Comparison of ENCODE assay signal across 8 cellular contexts in the genomic region with DNA sequence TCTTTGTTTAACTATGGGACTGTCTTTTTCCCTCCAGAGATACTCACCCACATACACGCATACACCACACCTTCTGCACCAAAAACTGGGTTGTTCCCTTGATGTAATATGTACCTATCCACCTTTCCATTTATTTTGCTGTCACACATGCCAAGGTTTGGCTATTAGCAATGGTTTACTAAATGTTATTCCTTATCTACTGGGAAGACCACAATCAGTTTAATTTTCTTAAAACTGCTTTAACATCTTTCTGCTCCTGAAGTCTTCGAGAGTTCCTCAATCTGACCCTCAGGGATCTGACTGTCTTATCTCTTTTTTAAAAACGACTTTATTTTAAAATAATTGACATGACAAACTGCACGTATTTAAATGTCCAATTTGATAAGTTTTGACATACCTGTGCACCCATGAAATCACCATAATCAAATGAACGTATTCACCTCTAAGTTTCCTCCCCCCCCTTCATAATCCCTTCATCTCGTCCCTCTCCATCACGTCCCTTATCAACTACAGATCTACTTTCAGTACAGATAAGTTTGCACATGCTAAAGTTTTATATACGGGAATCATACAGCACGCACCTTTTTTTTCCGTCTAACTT. TPM values are rescaled to one million over a fixed set of nuclear protein-coding genes. Genes with fewer than 3 reads are reported as not detected.
DNase-seq lines count a peak whose midpoint lies in the region; ATAC-seq, FAIRE-seq and TF ChIP-seq lines count a peak whose summit lies in the region.

No MANE protein-coding gene starts in this region.

- H3K18ac ChIP-seq in H1 (ENCODE audit: extremely low read depth, low read length) = no peak overlapping the region

- no peak for TF ChIP-seq POLR2A in H1 (IDR thresholded peaks at IDR 0.05; ENCODE audit: control extremely low read depth in 1 of 2, low read depth in 2 of 2, low read length in 2 of 2)

- H4K8ac ChIP-seq in H1 (ENCODE audit: extremely low read depth, insufficient read depth, low read length) = no peak overlapping the region

- CTCF ChIA-PET in H1 (lab: Charles Lee; ENCODE audit: partially characterized antibody) = interaction anchor here (1.2 kb wide), 1 partner anchor 28 kb away, joined by 4 read pairs; no protein-coding TSS in a partner anchor

- FAIRE-seq in H1 (lab: Jason Lieb, UNC) = no peak

- H3K56ac ChIP-seq in H1 (replicated peaks; ENCODE audit: insufficient read length, low read depth, low read length) = no peak overlapping the region

- POLR2A ChIA-PET in H1 (lab: Charles Lee; ENCODE audit: partially characterized antibody) = interaction anchor here (1.3 to 2.3 kb wide), 3 partner anchors 11 to 332 kb away, joined by 5 to 7 read pairs (median 5); a partner anchor contains a TSS

- peak overlapping the region; percentile 66; the same call in 1 of the 2 replicates for H3K27ac ChIP-seq in MM.1S (ENCODE audit: low read length)
- H3K27ac ChIP-seq in H1 (ENCODE audit: low read depth, low read length) = no peak overlapping the region
- peak overlapping the region; percentile 93 for H3K27ac ChIP-seq in osteoblast (ENCODE audit: low read depth, low read length)

- no peak overlapping the region for H2BK20ac ChIP-seq in H1 (ENCODE audit: low read length)

- TF ChIP-seq RAD21 in H1 (IDR thresholded peaks at IDR 0.05 in 1 of 2, conservative IDR thresholded peaks at IDR 0.05 in 1 of 2; ENCODE audit: low read depth in 2 of 2, low read length in 2 of 2) = no peak

- H4K20me1 ChIP-seq in MM.1S (ENCODE audit: insufficient read depth, low read length) (no peaks in the 10 kb centered on the region), H1 (replicated peaks in 1 of 2; ENCODE audit: control insufficient read depth in 1 of 2, insufficient read depth in 2 of 2, low read length in 2 of 2) (no peaks in the 10 kb centered on the region), osteoblast (ENCODE audit: insufficient read depth, low read length) (peaks cover 13% of the 10 kb centered on the region)

- no peak overlapping the region for H2AK5ac ChIP-seq in H1 (ENCODE audit: low read depth, low read length)

- H3K23ac ChIP-seq in H1 (ENCODE audit: insufficient read length) = no peak overlapping the region

- H3K36me3 ChIP-seq in MM.1S (replicated peaks; ENCODE audit: insufficient read depth, low read length) (no peaks in the 10 kb centered on the region; the same call in 1 of the 2 replicates), H1 (ENCODE audit: control insufficient read depth in 2 of 4, insufficient read depth in 4 of 4, low read length in 3 of 4) (no peaks in the 10 kb centered on the region; a peak in 1 of 8 replicates), osteoblast (ENCODE audit: insufficient read depth, low read length) (peaks cover 9% of the 10 kb centered on the region)

- H4K91ac ChIP-seq in H1 (replicated peaks; ENCODE audit: insufficient read length, low read length) = peak overlapping the region; percentile 79

- TF ChIP-seq CTCF in MM.1S (IDR thresholded peaks at IDR 0.05; ENCODE audit: low read length) = no peak
- no peak for TF ChIP-seq CTCF in H1 (IDR thresholded peaks at IDR 0.05; ENCODE audit: control extremely low read depth in 1 of 3, insufficient read depth in 1 of 3, low read depth in 1 of 3, low read length in 3 of 3)
- no peak for TF ChIP-seq CTCF in osteoblast (IDR thresholded peaks at IDR 0.05; ENCODE audit: extremely low read depth, low read depth, low read length)

- peaks cover 16% of the 10 kb centered on the region for H3F3A ChIP-seq in MM.1S (ENCODE audit: insufficient read depth, low read length)

- DNase-seq in MM.1S (no peak), H1 (ENCODE audit: low read depth in 1 of 2, low spot score in 2 of 2) (no peak), osteoblast (ENCODE audit: insufficient read length, low spot score, missing footprints) (no peak), LoVo (ENCODE audit: low spot score) (no peak), T1000 (lab: John Stamatoyannopoulos, UW) (no peak), GM19240 (ENCODE audit: insufficient read length, low spot score) (no peak)

- H3K9me3 ChIP-seq in MM.1S (replicated peaks; ENCODE audit: insufficient read depth, low read length) = no peaks in the 10 kb centered on the region
- no peaks in the 10 kb centered on the region for H3K9me3 ChIP-seq in H1 (ENCODE audit: insufficient read depth in 2 of 2, low read depth in 1 of 2, low read length in 1 of 2)
- H3K9me3 ChIP-seq in osteoblast (ENCODE audit: low read depth, low read length) = no peaks in the 10 kb centered on the region

- H3K27me3 ChIP-seq in MM.1S (replicated peaks; ENCODE audit: insufficient read depth, low read length) = no peaks in the 10 kb centered on the region
- no peaks in the 10 kb centered on the region for H3K27me3 ChIP-seq in H1 (replicated peaks in 1 of 4; ENCODE audit: control insufficient read depth in 3 of 4, extremely low read depth in 1 of 4, insufficient read depth in 3 of 4, low read length in 3 of 4)
- H3K27me3 ChIP-seq in osteoblast (ENCODE audit: insufficient read depth, low read length) = no peaks in the 10 kb centered on the region

- H3K9ac ChIP-seq in MM.1S (ENCODE audit: low read length) = peak overlapping the region; percentile 81
- peak overlapping the region in 3 of 4 experiments; percentile 85 to 91 (median 87); a peak in 6 of 7 replicates for H3K9ac ChIP-seq in H1 (replicated peaks in 1 of 4; ENCODE audit: extremely low read depth in 1 of 4, low read depth in 3 of 4, low read length in 3 of 4)

- peak; percentile 1 for ATAC-seq in GM19372 (IDR thresholded peaks at IDR 0.05; ENCODE audit: low read depth, unreplicated experiment)
- no peak for ATAC-seq in HG02642 (IDR thresholded peaks at IDR 0.05; ENCODE audit: poor library complexity, unreplicated experiment)

- no peak overlapping the region for H4K5ac ChIP-seq in H1 (ENCODE audit: insufficient read length, low read depth, low read length)

- no peak overlapping the region for H3K14ac ChIP-seq in H1 (ENCODE audit: insufficient read length)

- no peaks in the 10 kb centered on the region; the same call in 1 of the 2 replicates for H3K79me1 ChIP-seq in H1 (ENCODE audit: low read depth, low read length)

- peak overlapping the region; percentile 93 for H3K4ac ChIP-seq in H1 (replicated peaks; ENCODE audit: insufficient read length, low read depth, low read length)

- H3K4me3 ChIP-seq in MM.1S (ENCODE audit: low read length) (peak overlapping the region; percentile 83), H1 (ENCODE audit: extremely low read depth in 1 of 4, insufficient read depth in 2 of 4, low read depth in 3 of 4, low read length in 4 of 4) (peak overlapping the region; percentile 84 to 95 (median 88); a peak in 7 of 8 replicates), osteoblast (ENCODE audit: insufficient read depth, low read length) (peak overlapping the region; percentile 99)

- no peak overlapping the region for H2BK12ac ChIP-seq in H1 (ENCODE audit: low read depth, low read length)

- peaks cover 10% of the 10 kb centered on the region for H3K23me2 ChIP-seq in H1 (ENCODE audit: low read depth, low read length)

- H2BK5ac ChIP-seq in H1 (ENCODE audit: low read depth, low read length) = no peak overlapping the region

- TF ChIP-seq EP300 in H1 (IDR thresholded peaks at IDR 0.05; ENCODE audit: borderline replicate concordance in 1 of 2, low read depth in 2 of 2, low read length in 2 of 2) = no peak

- peak overlapping the region; percentile 99 for H2AFZ ChIP-seq in MM.1S (ENCODE audit: low read length)
- peak overlapping the region; percentile 88 for H2AFZ ChIP-seq in H1 (ENCODE audit: low read length)
- peak overlapping the region; percentile 97 for H2AFZ ChIP-seq in osteoblast (ENCODE audit: low read length)

- WGBS in H1 (ENCODE audit: extremely low coverage in 1 of 2, insufficient coverage in 1 of 2, insufficient read length in 1 of 2, insufficient replicate concordance in 2 of 2, low coverage in 1 of 2, low lambda C conversion rate in 2 of 2, missing lambda C conversion rate in 1 of 2), 2 experiments = 78 to 100% methylated on average over 2 to 10 of the region's 10 CpGs

- H3K4me2 ChIP-seq in MM.1S (ENCODE audit: low read depth, low read length) (peak overlapping the region; percentile 90), H1 (ENCODE audit: insufficient read depth in 1 of 2, low read depth in 2 of 2, low read length in 2 of 2) (peak overlapping the region; percentile 81 to 86), osteoblast (ENCODE audit: insufficient read depth, low read length) (peak overlapping the region; percentile 78)

- H2BK120ac ChIP-seq in H1 (replicated peaks; ENCODE audit: low read depth, low read length) = no peak overlapping the region

- no peak overlapping the region for H2BK15ac ChIP-seq in H1 (ENCODE audit: low read length)

- H3K4me1 ChIP-seq in MM.1S (ENCODE audit: low read length) (peaks cover 5% of the 10 kb centered on the region), H1 (replicated peaks in 1 of 4; ENCODE audit: control insufficient read depth in 3 of 4, insufficient read depth in 4 of 4, low read length in 3 of 4) (peaks cover 0 to 4% (median 2%) of the 10 kb centered on the region in 4 experiments; a peak in 2 of 7 replicates), osteoblast (ENCODE audit: insufficient read depth, low read length) (peaks cover 22% of the 10 kb centered on the region)

- H3K79me2 ChIP-seq in MM.1S (ENCODE audit: low read length) (peaks cover 38% of the 10 kb centered on the region), H1 (ENCODE audit: control insufficient read depth in 1 of 2, insufficient read depth in 2 of 2, low read length in 2 of 2) (peaks cover 0 to 36% of the 10 kb centered on the region in 2 experiments; a peak in 2 of 4 replicates), osteoblast (ENCODE audit: insufficient read depth, low read length) (peaks cover 40% of the 10 kb centered on the region)

- H3K9me2 ChIP-seq in MM.1S (replicated peaks; ENCODE audit: insufficient read depth, low read length) = no peaks in the 10 kb centered on the region

TF ChIP-seq in H1, 55 proteins besides CTCF, POLR2A, EP300 and RAD21:
- TF ChIP-seq JUND (IDR thresholded peaks at IDR 0.05; ENCODE audit: low read length) (no peak), TEAD4 (IDR thresholded peaks at IDR 0.05; ENCODE audit: low read depth, low read length) (no peak)

RNA-seq across cellular contexts. Expression of a gene that starts 0.8 kb away (rescaled TPM):
- 32.4 and 33.2 TPM in 2 replicates for total RNA-seq in H1 (2021; fragmentation: NEBNext Ultra II Directional; extraction: Animal tissue kit (Norgen Biotek cat#: 25700))
- 4.2 and 7.5 TPM in 2 replicates for polyA plus RNA-seq in H1 (2011; rRNA removed)
- polyA plus RNA-seq in H1 (2011; cell fraction: cytosol; rRNA removed) = 8.6 TPM
- 7.5 TPM for polyA plus RNA-seq in H1 (2011; cell fraction: nucleus; rRNA removed)
- polyA plus RNA-seq in H1 (2012, experiment 1 of 2) = 8.6 to 19.5 TPM (median 9.9 TPM) in 4 replicates
- 1.4 TPM for polyA plus RNA-seq in H1 (2012, experiment 2 of 2)
- 18.6 TPM for polyA plus RNA-seq in H1 (2013, experiment 1 of 2)
- 19.6 TPM for polyA plus RNA-seq in H1 (2013, experiment 2 of 2)
- polyA minus RNA-seq in H1 (2011; rRNA and poly(A)+ RNA removed) = 23.6 and 40.0 TPM in 2 replicates
- polyA minus RNA-seq in H1 (2011; cell fraction: cytosol; rRNA and poly(A)+ RNA removed) = 17.3 TPM
- 63.4 TPM for polyA minus RNA-seq in H1 (2011; cell fraction: nucleus; rRNA and poly(A)+ RNA removed)
- 116 and 124 TPM in 2 replicates for total RNA-seq in osteoblast
